17 cellular contexts compared by ENCODE assay signal in genomic region chr1:219459321-219460105, GRCh38.
A peak's percentile ranks its signal among the peaks of the same experiment; 100 is the strongest.
DNase-seq lines count a peak whose midpoint lies in the region; ATAC-seq and TF ChIP-seq lines count a peak whose summit lies in the region.
"Had no signal": no experiment of that assay in that cellular context is flagged by ENCODE, and none has a peak within 500 bp of the region (broad histone marks: within the 10 kb centered on the region; RNA-seq: fewer than 3 reads in every experiment).

No MANE protein-coding gene starts in this region.

- no peak for TF ChIP-seq POLR2A in gastroesophageal sphincter (IDR thresholded peaks at IDR 0.05)

- DNase-seq in EL (peak; percentile 23), SK-N-SH (peak; percentile 36), left ventricle myocardium superior (no peak), smooth muscle cell (lab: John Stamatoyannopoulos, UW; ENCODE audit: unreplicated experiment) (no peak), superior temporal gyrus (ENCODE audit: extremely low spot score) (no peak), T-helper 9 cell (no peak)
- DNase-seq: activated naive CD8-positive, alpha-beta T cell treated with anti-CD3 and anti-CD28 coated beads, Interleukin-2, amount 10 ng/mL, durations not matched to agents 7 days and 5 days; activated T-cell treated with anti-CD3 and anti-CD28 coated beads, Interleukin-2, amount 50 U/mL, for 24 hours; BE2C; DND-41; endodermal cell; NCI-H1092; SIG-M5; stimulated activated naive CD8-positive, alpha-beta T cell treated with anti-CD3 and anti-CD28 coated beads, Interleukin-15, Interleukin-2, amounts not matched to agents 100 U/mL and 50 U/mL, for 24 hours had no signal

- H3K36me3 ChIP-seq in SK-N-SH (replicated peaks in 1 of 2; ENCODE audit: control insufficient read depth in 1 of 2, insufficient read depth in 2 of 2, low read length in 1 of 2) (no peaks in the 10 kb centered on the region), smooth muscle cell (ENCODE audit: low read depth) (no peaks in the 10 kb centered on the region), gastroesophageal sphincter (no peaks in the 10 kb centered on the region)
- H3K36me3 ChIP-seq: BE2C, cardiac muscle cell had no signal

- H3K4me1 ChIP-seq in SK-N-SH (ENCODE audit: control insufficient read depth in 1 of 2, insufficient read depth in 2 of 2, low read depth in 1 of 2, low read length in 1 of 2) (peaks cover 6 to 13% of the 10 kb centered on the region in 2 experiments; a peak in 2 of 4 replicates), smooth muscle cell (ENCODE audit: low read depth) (no peaks in the 10 kb centered on the region), gastroesophageal sphincter (no peaks in the 10 kb centered on the region)
- H3K4me1 ChIP-seq: BE2C had no signal

- no peaks in the 10 kb centered on the region for H3F3A ChIP-seq in SK-N-SH (replicated peaks; ENCODE audit: insufficient read depth)
- peaks cover 13% of the 10 kb centered on the region for H3F3A ChIP-seq in smooth muscle cell (ENCODE audit: low read depth)

- 0 out of 2 replicates have a peak overlapping the region, but pooled peaks have one; percentile 2 for H2AFZ ChIP-seq in SK-N-SH (ENCODE audit: low read depth)
- no peak overlapping the region for H2AFZ ChIP-seq in smooth muscle cell (ENCODE audit: low read depth)

- H3K9me3 ChIP-seq in SK-N-SH, result no peaks in the 10 kb centered on the region
- H3K9me3 ChIP-seq in smooth muscle cell (replicated peaks; ENCODE audit: low read depth), result no peaks in the 10 kb centered on the region
- H3K9me3 ChIP-seq in gastroesophageal sphincter, result no peaks in the 10 kb centered on the region
- H3K9me3 ChIP-seq: BE2C had no signal

- POLR2A ChIA-PET in SK-N-SH (lab: Yijun Ruan, JAX), result no interaction called here

- TF ChIP-seq EP300 in SK-N-SH (IDR thresholded peaks at IDR 0.05; ENCODE audit: borderline replicate concordance in 1 of 2, low read depth in 1 of 2, low read length in 1 of 2) (no peak; a peak in 1 of 4 replicates), gastroesophageal sphincter (IDR thresholded peaks at IDR 0.05) (no peak)

- H3K27me3 ChIP-seq in SK-N-SH (ENCODE audit: insufficient read depth) (no peaks in the 10 kb centered on the region), smooth muscle cell (ENCODE audit: low read depth) (no peaks in the 10 kb centered on the region), gastroesophageal sphincter (no peaks in the 10 kb centered on the region)
- H3K27me3 ChIP-seq: cardiac muscle cell had no signal

- TF ChIP-seq RAD21 in SK-N-SH (IDR thresholded peaks at IDR 0.05; ENCODE audit: low read length), result no peak

- H3K27ac ChIP-seq in SK-N-SH (ENCODE audit: low read depth in 2 of 2, low read length in 1 of 2) (peak overlapping the region in 1 of 2 experiments; percentile 34; a peak in 1 of 4 replicates), smooth muscle cell (ENCODE audit: low read depth) (peak overlapping the region; percentile 1), gastroesophageal sphincter (peak overlapping the region in 2 of 4 donors; percentile 2 to 4)
- H3K27ac ChIP-seq: cardiac muscle cell had no signal

- no peaks in the 10 kb centered on the region for H3K79me2 ChIP-seq in SK-N-SH (ENCODE audit: insufficient read depth)
- no peaks in the 10 kb centered on the region for H3K79me2 ChIP-seq in smooth muscle cell (ENCODE audit: low read depth)

- TF ChIP-seq CTCF in SK-N-SH (IDR thresholded peaks at IDR 0.05), result no peak
- TF ChIP-seq CTCF in smooth muscle cell (IDR thresholded peaks at IDR 0.05; ENCODE audit: borderline replicate concordance, insufficient read depth, poor library complexity, severe bottlenecking), result no peak
- no peak for TF ChIP-seq CTCF in gastroesophageal sphincter (IDR thresholded peaks at IDR 0.05)

- intact Hi-C loops in left ventricle myocardium superior (cut with micrococcal nuclease), result no loop called here

- 31% methylated on average over 5 of the region's 5 CpGs for WGBS in SK-N-SH (ENCODE audit: low lambda C conversion rate)
- WGBS in smooth muscle cell (ENCODE audit: low lambda C conversion rate), result 14% methylated on average over 5 of the region's 5 CpGs
- WGBS in gastroesophageal sphincter (ENCODE audit: low coverage in 1 of 2), 2 donors, result 51 to 53% methylated on average over 2 to 4 of the region's 5 CpGs

- H4K20me1 ChIP-seq in SK-N-SH (ENCODE audit: insufficient read depth), result no peaks in the 10 kb centered on the region
- no peaks in the 10 kb centered on the region for H4K20me1 ChIP-seq in smooth muscle cell (ENCODE audit: low read depth)

- CTCF ChIA-PET in SK-N-SH (lab: Yijun Ruan, JAX), result interaction anchor here (1.1 to 1.5 kb wide), 2 partner anchors 42 to 74 kb away, joined by 3 to 4 read pairs; no protein-coding TSS in a partner anchor

- H3K9ac ChIP-seq in SK-N-SH (no peak overlapping the region), smooth muscle cell (ENCODE audit: low read depth) (no peak overlapping the region)

- H3K4me2 ChIP-seq in SK-N-SH (peak overlapping the region; percentile 60; the same call in 1 of the 2 replicates), smooth muscle cell (peak overlapping the region; percentile 8)

- H3K9me2 ChIP-seq in SK-N-SH, result no peaks in the 10 kb centered on the region

- ATAC-seq in left ventricle myocardium superior, result peak; percentile 19
- ATAC-seq in gastroesophageal sphincter, result no peak
- ATAC-seq: K562; stimulated activated naive CD8-positive, alpha-beta T cell treated with anti-CD3 and anti-CD28 coated beads, Interleukin-15, Interleukin-2, amounts not matched to agents 100 U/mL and 50 U/mL, for 24 hours had no signal

- H3K4me3 ChIP-seq in SK-N-SH (ENCODE audit: low read depth in 2 of 2, low read length in 1 of 2) (no peak overlapping the region), smooth muscle cell (no peak overlapping the region), gastroesophageal sphincter (no peak overlapping the region)
- H3K4me3 ChIP-seq: cardiac muscle cell, K562 had no signal

TF ChIP-seq in SK-N-SH, 30 proteins besides CTCF, POLR2A, EP300 and RAD21:
- TF ChIP-seq TCF12 (IDR thresholded peaks at IDR 0.05), result peak; percentile 3; the same call in 1 of the 2 replicates
- peak; percentile 41 for TF ChIP-seq CHD2 (IDR thresholded peaks at IDR 0.05; ENCODE audit: low read length, partially characterized antibody)
- TF ChIP-seq NFIC (IDR thresholded peaks at IDR 0.05; ENCODE audit: borderline replicate concordance), result peak; percentile 14; the same call in 1 of the 2 replicates
- no peak for TF ChIP-seq RXRA (IDR thresholded peaks at IDR 0.05; ENCODE audit: borderline replicate concordance, low read depth)
- peak; percentile 48; the same call in 1 of the 2 replicates for TF ChIP-seq RCOR1 (IDR thresholded peaks at IDR 0.05; ENCODE audit: low read length)
- TF ChIP-seq SIN3A (IDR thresholded peaks at IDR 0.05; ENCODE audit: borderline replicate concordance, low read depth, low read length), result no peak

Comparison
In these comparisons a context has a peak if more than half of its experiments do, and no peak if none do; other contexts are left out.
1. DNase-seq: peak in EL (single experiment) and SK-N-SH (single experiment); none in left ventricle myocardium superior (single experiment), smooth muscle cell (single experiment), superior temporal gyrus (single experiment) and T-helper 9 cell (single experiment).